10 cellular contexts compared by ENCODE assay signal in genomic region chr11:117874910-117875396, GRCh38. TPM values are rescaled to one million over a fixed set of nuclear protein-coding genes. Genes with fewer than 3 reads are reported as not detected.
DNase-seq lines count a peak whose midpoint lies in the region; TF ChIP-seq lines count a peak whose summit lies in the region.
"Had no signal": no experiment of that assay in that cellular context is flagged by ENCODE, and none has a peak within 500 bp of the region (broad histone marks: within the 10 kb centered on the region; RNA-seq: fewer than 3 reads in every experiment).

No MANE protein-coding gene starts in this region.

- no peak for TF ChIP-seq CTCF in RWPE1 (conservative IDR thresholded peaks at IDR 0.05; ENCODE audit: low read depth)

- peak overlapping the region; percentile 91 for H3K27ac ChIP-seq in rectal smooth muscle tissue (ENCODE audit: low read depth, low read length)
- H3K27ac ChIP-seq in RWPE1: no peak overlapping the region

- H3K9me3 ChIP-seq in iPS-15b (ENCODE audit: control insufficient read depth, insufficient read depth, low read length): no peaks in the 10 kb centered on the region

- DNase-seq in DMS79 (lab: John Stamatoyannopoulos, UW) (peak; percentile 36), NCI-H69 (lab: John Stamatoyannopoulos, UW) (peak; percentile 70), dermis blood vessel endothelial cell (no peak), RWPE1 (ENCODE audit: low spot score) (no peak), NCI-H146 (lab: John Stamatoyannopoulos, UW) (no peak)
- no peak for DNase-seq in activated CD4-positive, CD25-positive, alpha-beta regulatory T cell (lab: John Stamatoyannopoulos, UW)
- DNase-seq: activated CD4-positive, alpha-beta T cell treated with anti-CD3 and anti-CD28 coated beads for 1 hour had no signal

- CTCF ChIA-PET in RWPE1 (lab: Yijun Ruan, JAX): no interaction called here

- POLR2A ChIA-PET in RWPE1 (lab: Yijun Ruan, JAX; ENCODE audit: low non-redundant PET): no interaction called here

- no peak overlapping the region for H3K9ac ChIP-seq in iPS-15b (ENCODE audit: low read depth, low read length)
- no peak overlapping the region for H3K9ac ChIP-seq in rectal smooth muscle tissue (ENCODE audit: low read length)

- H3K27me3 ChIP-seq in iPS-15b (ENCODE audit: control insufficient read depth, insufficient read depth, low read length) (peaks cover 26% of the 10 kb centered on the region), rectal smooth muscle tissue (ENCODE audit: control insufficient read depth, insufficient read depth, low read length) (peaks cover 4% of the 10 kb centered on the region)

- no peaks in the 10 kb centered on the region for H3K36me3 ChIP-seq in iPS-15b (ENCODE audit: control insufficient read depth, insufficient read depth, low read length)
- no peaks in the 10 kb centered on the region for H3K36me3 ChIP-seq in rectal smooth muscle tissue (ENCODE audit: control insufficient read depth, insufficient read depth, low read length)

- H3K4me1 ChIP-seq in iPS-15b (ENCODE audit: control insufficient read depth, insufficient read depth, low read length) (peaks cover 25% of the 10 kb centered on the region), rectal smooth muscle tissue (ENCODE audit: control insufficient read depth, insufficient read depth, low read length) (peaks cover 48% of the 10 kb centered on the region)

- H3K4me3 ChIP-seq in iPS-15b (ENCODE audit: low read depth, low read length): peak overlapping the region; percentile 93
- peak overlapping the region; percentile 80 for H3K4me3 ChIP-seq in rectal smooth muscle tissue (ENCODE audit: low read length)

RNA-seq across cellular contexts. Expression of gene FXYD6, which starts 1.5 kb away (rescaled TPM):
- total RNA-seq in dermis blood vessel endothelial cell: 1.1 and 1.7 TPM in 2 replicates

RNA-seq across cellular contexts. Expression of gene FXYD2, which starts 50.4 kb away (rescaled TPM):
- 0.74 and 4.6 TPM in 2 replicates for total RNA-seq in dermis blood vessel endothelial cell

RNA-seq across cellular contexts. Expression of gene TMPRSS13, which starts 54.2 kb away (rescaled TPM):
- total RNA-seq in dermis blood vessel endothelial cell: not detected in 2 replicates
- total RNA-seq: fibroblast of lung had no signal

Comparison
In these comparisons a context has a peak if more than half of its experiments do, and no peak if none do; other contexts are left out.
1. DNase-seq: peak in DMS79 (single experiment) and NCI-H69 (single experiment); none in activated CD4-positive, CD25-positive, alpha-beta regulatory T cell (0 of 4), dermis blood vessel endothelial cell (single experiment), RWPE1 (single experiment) and NCI-H146 (single experiment).